Comparison of ENCODE assay signal across 7 cellular contexts in the genomic region with DNA sequence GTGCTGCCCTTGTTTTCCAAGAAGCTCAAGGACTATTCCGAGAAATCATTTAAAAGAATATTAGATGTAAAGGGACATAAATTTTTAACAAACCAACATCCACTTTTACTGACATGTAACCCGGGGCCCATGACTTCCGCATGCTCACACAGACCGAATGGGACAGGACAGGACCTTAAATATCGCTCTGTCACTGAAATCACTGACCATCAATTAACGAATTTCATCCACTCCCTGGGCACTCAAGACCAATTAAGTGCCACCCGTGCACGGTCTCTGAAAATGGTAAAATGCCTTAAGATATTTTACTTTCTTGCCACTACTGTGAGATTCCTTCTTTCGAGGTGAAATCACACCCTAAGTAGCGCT. TPM values are rescaled to one million over a fixed set of nuclear protein-coding genes. Genes with fewer than 3 reads are reported as not detected.
DNase-seq lines count a peak whose midpoint lies in the region; ATAC-seq and TF ChIP-seq lines count a peak whose summit lies in the region.

No MANE protein-coding gene starts in this region.

- peaks cover 30% of the 10 kb centered on the region for H3K4me1 Mint-ChIP-seq in WTC11

- TF ChIP-seq CTCF in WTC11 (IDR thresholded peaks at IDR 0.05) = no peak

- DNase-seq in WTC11 (ENCODE audit: low spot score) (no peak), left ventricle myocardium superior (peak; percentile 8), GM19240 (ENCODE audit: insufficient read length, low spot score) (no peak), pons (ENCODE audit: low spot score) (no peak)

- H3K27me3 Mint-ChIP-seq in WTC11 (ENCODE audit: low read depth) = no peaks in the 10 kb centered on the region

- H3K4me3 Mint-ChIP-seq in WTC11 = peak overlapping the region; percentile 88

- POLR2A ChIA-PET in WTC11 (lab: Charles Lee) = interaction anchor here (0.6 kb wide), 1 partner anchor 244 kb away, joined by 4 read pairs; no protein-coding TSS in a partner anchor

- intact Hi-C loops in left ventricle myocardium superior (cut with micrococcal nuclease) = no loop called here

- H3K27ac Mint-ChIP-seq in WTC11 = peak overlapping the region; percentile 66

- ATAC-seq in GM19324 (IDR thresholded peaks at IDR 0.05; ENCODE audit: low FRiP score, unreplicated experiment) (peak; percentile 53), HG02885 (IDR thresholded peaks at IDR 0.05; ENCODE audit: poor library complexity, unreplicated experiment) (peak; percentile 35), WTC11 (peak; percentile 12), left ventricle myocardium superior (peak; percentile 44)

- H3K9me3 Mint-ChIP-seq in WTC11 = no peaks in the 10 kb centered on the region

- no peaks in the 10 kb centered on the region for H3K36me3 Mint-ChIP-seq in WTC11

- peak overlapping the region; percentile 19 to 91 (median 79) for H3K27ac ChIP-seq in skin epidermis

- CTCF ChIA-PET in WTC11 (lab: Charles Lee) = no interaction called here

- peak overlapping the region; percentile 47 to 70 (median 66) for H3K4me3 ChIP-seq in skin epidermis

TF ChIP-seq in WTC11, 78 proteins besides CTCF, POLR2A, EP300 and RAD21:
- TF ChIP-seq, protein P1, sequence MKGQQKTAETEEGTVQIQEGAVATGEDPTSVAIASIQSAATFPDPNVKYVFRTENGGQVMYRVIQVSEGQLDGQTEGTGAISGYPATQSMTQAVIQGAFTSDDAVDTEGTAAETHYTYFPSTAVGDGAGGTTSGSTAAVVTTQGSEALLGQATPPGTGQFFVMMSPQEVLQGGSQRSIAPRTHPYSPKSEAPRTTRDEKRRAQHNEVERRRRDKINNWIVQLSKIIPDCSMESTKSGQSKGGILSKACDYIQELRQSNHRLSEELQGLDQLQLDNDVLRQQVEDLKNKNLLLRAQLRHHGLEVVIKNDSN (CRISPR knock-in tag; IDR thresholded peaks at IDR 0.05) = no peak
- TF ChIP-seq ZNF423 (CRISPR knock-in tag; IDR thresholded peaks at IDR 0.05) = no peak
- no peak for TF ChIP-seq ELF4 (CRISPR knock-in tag; IDR thresholded peaks at IDR 0.05; ENCODE audit: low read depth)
- TF ChIP-seq ZBTB21 (CRISPR knock-in tag; IDR thresholded peaks at IDR 0.05; ENCODE audit: borderline replicate concordance) = no peak
- TF ChIP-seq, protein P2, sequence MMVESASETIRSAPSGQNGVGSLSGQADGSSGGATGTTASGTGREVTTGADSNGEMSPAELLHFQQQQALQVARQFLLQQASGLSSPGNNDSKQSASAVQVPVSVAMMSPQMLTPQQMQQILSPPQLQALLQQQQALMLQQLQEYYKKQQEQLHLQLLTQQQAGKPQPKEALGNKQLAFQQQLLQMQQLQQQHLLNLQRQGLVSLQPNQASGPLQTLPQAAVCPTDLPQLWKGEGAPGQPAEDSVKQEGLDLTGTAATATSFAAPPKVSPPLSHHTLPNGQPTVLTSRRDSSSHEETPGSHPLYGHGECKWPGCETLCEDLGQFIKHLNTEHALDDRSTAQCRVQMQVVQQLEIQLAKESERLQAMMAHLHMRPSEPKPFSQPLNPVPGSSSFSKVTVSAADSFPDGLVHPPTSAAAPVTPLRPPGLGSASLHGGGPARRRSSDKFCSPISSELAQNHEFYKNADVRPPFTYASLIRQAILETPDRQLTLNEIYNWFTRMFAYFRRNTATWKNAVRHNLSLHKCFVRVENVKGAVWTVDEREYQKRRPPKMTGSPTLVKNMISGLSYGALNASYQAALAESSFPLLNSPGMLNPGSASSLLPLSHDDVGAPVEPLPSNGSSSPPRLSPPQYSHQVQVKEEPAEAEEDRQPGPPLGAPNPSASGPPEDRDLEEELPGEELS (CRISPR knock-in tag; IDR thresholded peaks at IDR 0.05) = no peak
- no peak for TF ChIP-seq FOXP1 (CRISPR knock-in tag; IDR thresholded peaks at IDR 0.05; ENCODE audit: borderline replicate concordance)
- TF ChIP-seq, protein P3, sequence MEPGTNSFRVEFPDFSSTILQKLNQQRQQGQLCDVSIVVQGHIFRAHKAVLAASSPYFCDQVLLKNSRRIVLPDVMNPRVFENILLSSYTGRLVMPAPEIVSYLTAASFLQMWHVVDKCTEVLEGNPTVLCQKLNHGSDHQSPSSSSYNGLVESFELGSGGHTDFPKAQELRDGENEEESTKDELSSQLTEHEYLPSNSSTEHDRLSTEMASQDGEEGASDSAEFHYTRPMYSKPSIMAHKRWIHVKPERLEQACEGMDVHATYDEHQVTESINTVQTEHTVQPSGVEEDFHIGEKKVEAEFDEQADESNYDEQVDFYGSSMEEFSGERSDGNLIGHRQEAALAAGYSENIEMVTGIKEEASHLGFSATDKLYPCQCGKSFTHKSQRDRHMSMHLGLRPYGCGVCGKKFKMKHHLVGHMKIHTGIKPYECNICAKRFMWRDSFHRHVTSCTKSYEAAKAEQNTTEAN (CRISPR knock-in tag; IDR thresholded peaks at IDR 0.05) = no peak
- no peak for TF ChIP-seq ZNF416 (CRISPR knock-in tag; IDR thresholded peaks at IDR 0.05)
- TF ChIP-seq ZNF219 (CRISPR knock-in tag; IDR thresholded peaks at IDR 0.05; ENCODE audit: borderline replicate concordance) = no peak
- TF ChIP-seq, protein P4, sequence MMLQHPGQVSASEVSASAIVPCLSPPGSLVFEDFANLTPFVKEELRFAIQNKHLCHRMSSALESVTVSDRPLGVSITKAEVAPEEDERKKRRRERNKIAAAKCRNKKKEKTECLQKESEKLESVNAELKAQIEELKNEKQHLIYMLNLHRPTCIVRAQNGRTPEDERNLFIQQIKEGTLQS (CRISPR knock-in tag; conservative IDR thresholded peaks at IDR 0.05) = no peak
- no peak for TF ChIP-seq KAT7 (CRISPR knock-in tag; IDR thresholded peaks at IDR 0.05; ENCODE audit: borderline replicate concordance)
- no peak for TF ChIP-seq GRHL2 (CRISPR knock-in tag; IDR thresholded peaks at IDR 0.05; ENCODE audit: insufficient replicate concordance, severe bottlenecking)
TF ChIP-seq in WTC11: peak in this region for 0.

RNA-seq across cellular contexts. Expression of a gene that starts 0.5 kb away (rescaled TPM):
- total RNA-seq in WTC11 (2021) (14.9 to 16.0 TPM (median 15.3 TPM) in 3 replicates), left ventricle myocardium superior (10.9 TPM)
